21 cellular contexts compared by ENCODE assay signal in the genomic region with DNA sequence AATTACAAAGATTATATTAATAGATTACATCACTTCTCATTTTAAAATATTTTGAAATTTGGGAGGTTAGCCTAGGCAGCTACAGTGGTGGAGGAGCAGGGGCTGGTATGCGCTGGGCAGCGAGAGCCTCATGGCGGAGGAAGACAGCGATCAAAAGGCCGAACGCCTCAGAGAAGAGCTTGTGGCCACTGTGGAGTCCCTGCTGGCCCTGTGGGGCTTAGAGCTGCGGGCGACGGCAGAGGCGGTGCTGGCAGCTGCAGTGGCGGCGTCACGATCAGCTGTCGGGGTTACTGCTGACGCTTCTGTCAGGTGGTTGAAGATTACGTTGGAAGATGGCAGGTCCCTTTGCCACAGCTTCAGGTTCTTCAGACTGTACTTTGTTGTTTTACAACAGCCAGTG.
DNase-seq lines count a peak whose midpoint lies in the region; ATAC-seq, FAIRE-seq and TF ChIP-seq lines count a peak whose summit lies in the region.
"Had no signal": no experiment of that assay in that cellular context is flagged by ENCODE, and none has a peak within 500 bp of the region (broad histone marks: within the 10 kb centered on the region; RNA-seq: fewer than 3 reads in every experiment).

No MANE protein-coding gene starts in this region.

- H3K36me3 ChIP-seq in cardiac muscle cell = no peaks in the 10 kb centered on the region
- no peaks in the 10 kb centered on the region for H3K36me3 ChIP-seq in K562 (ENCODE audit: control insufficient read depth, insufficient read depth, low read length)

- no peaks in the 10 kb centered on the region for H3K4me1 ChIP-seq in cardiac muscle cell (ENCODE audit: low read depth)
- peaks cover 0 to 3% of the 10 kb centered on the region in 2 experiments; a peak in 1 of 5 replicates for H3K4me1 ChIP-seq in K562 (replicated peaks in 1 of 2; ENCODE audit: control insufficient read depth in 2 of 2, insufficient read depth in 2 of 2, low read length in 2 of 2)

- no peak for TF ChIP-seq RAD21 in K562 (CRISPR knock-in tag; conservative IDR thresholded peaks at IDR 0.05 in 1 of 2, IDR thresholded peaks at IDR 0.05 in 1 of 2)

- H3K27me3 Mint-ChIP-seq in immature natural killer cell (ENCODE audit: low read depth in 3 of 3) = peaks cover 0 to 4% (median 0%) of the 10 kb centered on the region in 3 donors

- H3K9me3 ChIP-seq in cardiac muscle cell (ENCODE audit: low read depth) = no peaks in the 10 kb centered on the region
- no peaks in the 10 kb centered on the region for H3K9me3 ChIP-seq in K562 (replicated peaks; ENCODE audit: control insufficient read depth, insufficient read depth, low read depth, low read length)

- H3K36me3 Mint-ChIP-seq in immature natural killer cell = peaks cover 4 to 14% (median 11%) of the 10 kb centered on the region in 3 donors

- no peaks in the 10 kb centered on the region for H3K9me1 ChIP-seq in K562 (ENCODE audit: control insufficient read depth, insufficient read depth, low read length)

- no TSS peak for BruUV-seq in K562 (replicated peaks; lab: Mats Ljungman, UMichigan)

- TF ChIP-seq EP300 in K562 (IDR thresholded peaks at IDR 0.05; ENCODE audit: low read length) = no peak

- H3K27ac ChIP-seq in cardiac muscle cell (peak overlapping the region; percentile 25), K562 (ENCODE audit: extremely low read depth, low read depth, low read length) (no peak overlapping the region)
- H3K27ac ChIP-seq: 22Rv1, HL-60 had no signal

- peaks cover 2 to 11% of the 10 kb centered on the region in 2 donors for H3K4me1 Mint-ChIP-seq in immature natural killer cell
- H3K4me1 Mint-ChIP-seq: CD14-positive monocyte had no signal

- H3K27me3 ChIP-seq in cardiac muscle cell (no peaks in the 10 kb centered on the region), K562 (ENCODE audit: control insufficient read depth in 2 of 2, insufficient read depth in 2 of 2, low read length in 2 of 2) (no peaks in the 10 kb centered on the region)

- no peaks in the 10 kb centered on the region for H3K9me3 Mint-ChIP-seq in immature natural killer cell
- H3K9me3 Mint-ChIP-seq: CD8-positive, alpha-beta T cell; HFFc6 had no signal

- ATAC-seq in Right ventricle myocardium inferior (no peak), K562 (no peak)
- ATAC-seq: CD8-positive, alpha-beta T cell had no signal

- TF ChIP-seq POLR2A in K562 (conservative IDR thresholded peaks at IDR 0.05) = no peak

- H4K20me1 ChIP-seq in K562 (replicated peaks; ENCODE audit: control insufficient read depth, insufficient read depth, low read length) = 0 out of 2 replicates have a peak, but pooled peaks cover 2% of the 10 kb centered on the region

- no peak overlapping the region for H3K27ac Mint-ChIP-seq in immature natural killer cell
- H3K27ac Mint-ChIP-seq: CD14-positive monocyte; CD8-positive, alpha-beta T cell; HFFc6 had no signal

- no peak overlapping the region for H3K4me2 ChIP-seq in K562 (ENCODE audit: insufficient read depth, low read length)

- no peak overlapping the region for H2AFZ ChIP-seq in K562 (ENCODE audit: low read depth, low read length)

- in situ Hi-C loops in K562 (cut with MboI) = no loop called here

- H3K4me3 ChIP-seq in cardiac muscle cell (no peak overlapping the region), K562 (no peak overlapping the region)

- H3K9ac ChIP-seq in K562 (ENCODE audit: insufficient read depth in 1 of 2, low read depth in 2 of 2, low read length in 2 of 2) = no peak overlapping the region

- FAIRE-seq in K562 (lab: Jason Lieb, UNC) = no peak
- FAIRE-seq: D721Med, GM12892 had no signal

- 95% methylated on average over 14 of the region's 16 CpGs for WGBS in K562 (ENCODE audit: insufficient coverage, low coverage, missing lambda C conversion rate)

- H3K4me3 Mint-ChIP-seq in immature natural killer cell = no peak overlapping the region
- H3K4me3 Mint-ChIP-seq: CD14-positive monocyte; CD8-positive, alpha-beta T cell; HFFc6 had no signal

- H3K79me2 ChIP-seq in K562 (ENCODE audit: control insufficient read depth, insufficient read depth, low read length) = peaks cover 8% of the 10 kb centered on the region; the same call in 1 of the 3 replicates

- TF ChIP-seq CTCF in cardiac muscle cell (IDR thresholded peaks at IDR 0.05; ENCODE audit: low read depth, low read length) = no peak
- TF ChIP-seq CTCF in K562 (IDR thresholded peaks at IDR 0.05 in 2 of 3, conservative IDR thresholded peaks at IDR 0.05 in 1 of 3; ENCODE audit: insufficient read depth in 2 of 3, low read depth in 1 of 3, low read length in 3 of 3) = no peak

- intact Hi-C loops in Right ventricle myocardium inferior (cut with DNase I) (no loop called here), K562 (cut with micrococcal nuclease) (no loop called here)

- CTCF ChIA-PET in K562 (lab: Yijun Ruan, JAX; ENCODE audit: low intra/inter-chr PET ratio) = no interaction called here

- DNase-seq in cardiac muscle cell (ENCODE audit: low read depth in 1 of 2, low spot score in 1 of 2) (no peak), Right ventricle myocardium inferior (ENCODE audit: missing footprints) (no peak), K562 (ENCODE audit: extremely low read depth in 1 of 4, low spot score in 3 of 4) (no peak), iPS-NIHi11 (ENCODE audit: low spot score) (peak; percentile 14), immature natural killer cell (no peak), cerebellar cortex (ENCODE audit: low spot score) (no peak)
- no peak for DNase-seq in stimulated activated CD4-positive, alpha-beta T cell treated with anti-CD3 and anti-CD28 coated beads, Interleukin-1b, Interleukin-23, amount 100 ng/mL, for 48 hours
- DNase-seq: CD8-positive, alpha-beta T cell; COR-L47; DMS153; DMS79 treated with DMSO at 0.1 percent for 48 hours; EL; GDM1; GOT3; HCEC 1CT; HFFc6 had no signal

- POLR2A ChIA-PET in K562 (lab: Yijun Ruan, JAX) = interaction anchor here (0.7 kb wide), 1 partner anchor 40 kb away, joined by 3 read pairs; no protein-coding TSS in a partner anchor

TF ChIP-seq in K562, 482 proteins besides CTCF, POLR2A, EP300 and RAD21:
- no peak for TF ChIP-seq MED1 (CRISPR knock-in tag; IDR thresholded peaks at IDR 0.05; ENCODE audit: borderline replicate concordance)
- TF ChIP-seq, protein P1, sequence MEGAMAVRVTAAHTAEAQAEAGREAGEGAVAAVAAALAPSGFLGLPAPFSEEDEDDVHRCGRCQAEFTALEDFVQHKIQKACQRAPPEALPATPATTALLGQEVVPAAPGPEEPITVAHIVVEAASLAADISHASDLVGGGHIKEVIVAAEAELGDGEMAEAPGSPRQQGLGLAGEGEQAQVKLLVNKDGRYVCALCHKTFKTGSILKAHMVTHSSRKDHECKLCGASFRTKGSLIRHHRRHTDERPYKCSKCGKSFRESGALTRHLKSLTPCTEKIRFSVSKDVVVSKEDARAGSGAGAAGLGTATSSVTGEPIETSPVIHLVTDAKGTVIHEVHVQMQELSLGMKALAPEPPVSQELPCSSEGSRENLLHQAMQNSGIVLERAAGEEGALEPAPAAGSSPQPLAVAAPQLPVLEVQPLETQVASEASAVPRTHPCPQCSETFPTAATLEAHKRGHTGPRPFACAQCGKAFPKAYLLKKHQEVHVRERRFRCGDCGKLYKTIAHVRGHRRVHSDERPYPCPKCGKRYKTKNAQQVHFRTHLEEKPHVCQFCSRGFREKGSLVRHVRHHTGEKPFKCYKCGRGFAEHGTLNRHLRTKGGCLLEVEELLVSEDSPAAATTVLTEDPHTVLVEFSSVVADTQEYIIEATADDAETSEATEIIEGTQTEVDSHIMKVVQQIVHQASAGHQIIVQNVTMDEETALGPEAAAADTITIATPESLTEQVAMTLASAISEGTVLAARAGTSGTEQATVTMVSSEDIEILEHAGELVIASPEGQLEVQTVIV (CRISPR knock-in tag; IDR thresholded peaks at IDR 0.05; ENCODE audit: borderline replicate concordance) = no peak
- TF ChIP-seq, protein P2, sequence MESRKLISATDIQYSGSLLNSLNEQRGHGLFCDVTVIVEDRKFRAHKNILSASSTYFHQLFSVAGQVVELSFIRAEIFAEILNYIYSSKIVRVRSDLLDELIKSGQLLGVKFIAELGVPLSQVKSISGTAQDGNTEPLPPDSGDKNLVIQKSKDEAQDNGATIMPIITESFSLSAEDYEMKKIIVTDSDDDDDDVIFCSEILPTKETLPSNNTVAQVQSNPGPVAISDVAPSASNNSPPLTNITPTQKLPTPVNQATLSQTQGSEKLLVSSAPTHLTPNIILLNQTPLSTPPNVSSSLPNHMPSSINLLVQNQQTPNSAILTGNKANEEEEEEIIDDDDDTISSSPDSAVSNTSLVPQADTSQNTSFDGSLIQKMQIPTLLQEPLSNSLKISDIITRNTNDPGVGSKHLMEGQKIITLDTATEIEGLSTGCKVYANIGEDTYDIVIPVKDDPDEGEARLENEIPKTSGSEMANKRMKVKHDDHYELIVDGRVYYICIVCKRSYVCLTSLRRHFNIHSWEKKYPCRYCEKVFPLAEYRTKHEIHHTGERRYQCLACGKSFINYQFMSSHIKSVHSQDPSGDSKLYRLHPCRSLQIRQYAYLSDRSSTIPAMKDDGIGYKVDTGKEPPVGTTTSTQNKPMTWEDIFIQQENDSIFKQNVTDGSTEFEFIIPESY (CRISPR knock-in tag; IDR thresholded peaks at IDR 0.05) = 0 out of 2 replicates have a peak, but pooled peaks have one; percentile 36
